Comparison of ENCODE assay signal across 8 cellular contexts in genomic region chr3:50205719-50206276, GRCh38. TPM values are rescaled to one million over a fixed set of nuclear protein-coding genes. Genes with fewer than 3 reads are reported as not detected.
A peak's percentile ranks its signal among the peaks of the same experiment; 100 is the strongest.
DNase-seq lines count a peak whose midpoint lies in the region; ATAC-seq and TF ChIP-seq lines count a peak whose summit lies in the region.

No MANE protein-coding gene starts in this region.

- no peak overlapping the region for H3K18ac ChIP-seq in H9 (ENCODE audit: insufficient read length, low read depth, low read length)

- no peak overlapping the region for H2AFZ ChIP-seq in H9 (ENCODE audit: low read length)

- H3K9me3 ChIP-seq in H9 (ENCODE audit: control insufficient read depth, low read depth, low read length) = no peaks in the 10 kb centered on the region

- no peak overlapping the region for H3K56ac ChIP-seq in H9 (ENCODE audit: insufficient read length, low read depth, low read length)

- H3K79me1 ChIP-seq in H9 (ENCODE audit: insufficient read depth, low read depth, low read length, poor library complexity, severe bottlenecking) = no peaks in the 10 kb centered on the region

- no CpG with 5 or more reads among the region's 40 CpGs for WGBS in H9 (ENCODE audit: extremely low coverage, insufficient read length, low lambda C conversion rate)

- DNase-seq in H9 (peak; percentile 86), T-helper 2 cell (peak in 3 of 5 experiments; percentile 22 to 51 (median 27)), epithelial cell of esophagus (ENCODE audit: low read depth) (peak; percentile 52), occipital lobe (lab: John Stamatoyannopoulos, UW) (peak; percentile 24), hippocampal formation (lab: John Stamatoyannopoulos, UW) (no peak), NK-92 (lab: John Stamatoyannopoulos, UW; ENCODE audit: unreplicated experiment) (no peak)

- no peaks in the 10 kb centered on the region; a peak in 1 of 5 replicates for H3K9me3 Mint-ChIP-seq in H9

- no peak overlapping the region for H2BK15ac ChIP-seq in H9 (ENCODE audit: low read depth, low read length)

- no peak overlapping the region for H2BK120ac ChIP-seq in H9 (ENCODE audit: low read depth, low read length, poor library complexity, severe bottlenecking)

- peaks cover 33 to 38% of the 10 kb centered on the region in 2 experiments for H3K4me1 Mint-ChIP-seq in H9

- H4K8ac ChIP-seq in H9 (replicated peaks; ENCODE audit: insufficient read length, low read depth, low read length) = no peak overlapping the region

- H2BK20ac ChIP-seq in H9 (ENCODE audit: low read depth, low read length, poor library complexity, severe bottlenecking) = no peak overlapping the region

- H3K23me2 ChIP-seq in H9 (ENCODE audit: insufficient read length, low read depth, low read length, poor library complexity, severe bottlenecking) = peaks cover 7% of the 10 kb centered on the region

- H3K27me3 ChIP-seq in H9 (ENCODE audit: insufficient read depth, low read length) = peaks cover 7% of the 10 kb centered on the region; the same call in 1 of the 2 replicates

- no peak overlapping the region for H4K5ac ChIP-seq in H9 (ENCODE audit: insufficient read length, low read depth, low read length)

- no peak overlapping the region for H3K14ac ChIP-seq in H9 (ENCODE audit: insufficient read depth, low read length)

- H2BK12ac ChIP-seq in H9 (ENCODE audit: insufficient read length, low read depth, low read length) = no peak overlapping the region

- no peaks in the 10 kb centered on the region for H3K4me1 ChIP-seq in H9 (ENCODE audit: insufficient read depth, low read length)

- peak overlapping the region; percentile 37 to 64 for H3K4me3 Mint-ChIP-seq in H9

- H4K20me1 ChIP-seq in H9 (ENCODE audit: control insufficient read depth, insufficient read depth, insufficient read length) = no peaks in the 10 kb centered on the region

- no peak overlapping the region for H3K27ac Mint-ChIP-seq in H9

- H3K23ac ChIP-seq in H9 (ENCODE audit: insufficient read length, low read depth, low read length) = no peak overlapping the region

- H2AK5ac ChIP-seq in H9 (ENCODE audit: insufficient read length, low read length) = no peak overlapping the region

- H3K36me3 Mint-ChIP-seq in H9 (ENCODE audit: insufficient read depth in 1 of 3, low read depth in 3 of 3) = no peaks in the 10 kb centered on the region

- no peak overlapping the region for H4K91ac ChIP-seq in H9 (ENCODE audit: insufficient read length, low read depth, low read length)

- no peak overlapping the region for H3K4ac ChIP-seq in H9 (ENCODE audit: low read depth, low read length)

- H3K27ac ChIP-seq in H9 (ENCODE audit: insufficient read length, low read depth, low read length) = no peak overlapping the region

- no peak overlapping the region for H3K4me3 ChIP-seq in epithelial cell of esophagus (ENCODE audit: low read length)

- H3K9ac ChIP-seq in H9 (ENCODE audit: extremely low read depth, insufficient read length, low read length) = no peak overlapping the region

- TF ChIP-seq CTCF in H9 (conservative IDR thresholded peaks at IDR 0.05) (no peak), epithelial cell of esophagus (IDR thresholded peaks at IDR 0.05; ENCODE audit: insufficient read depth, low read depth, low read length, missing control alignments) (no peak)

- no peak overlapping the region for H3T11ph ChIP-seq in H9 (ENCODE audit: low read length)

- H2BK5ac ChIP-seq in H9 (ENCODE audit: insufficient read length, low read length) = no peak overlapping the region

- ATAC-seq in HG03378 (IDR thresholded peaks at IDR 0.05; ENCODE audit: unreplicated experiment) = no peak
- ATAC-seq in GM18511 (IDR thresholded peaks at IDR 0.05; ENCODE audit: unreplicated experiment) = no peak

- H3K4me2 ChIP-seq in H9 (ENCODE audit: insufficient read depth, insufficient read length, low read length) = peak overlapping the region; percentile 54

- no peaks in the 10 kb centered on the region for H3K79me2 ChIP-seq in H9 (ENCODE audit: insufficient read depth, low read length)

- H3K27me3 Mint-ChIP-seq in H9 (ENCODE audit: low read depth) = peaks cover 62% of the 10 kb centered on the region

RNA-seq across cellular contexts. Expression of gene SLC38A3, which starts 0.7 kb away (rescaled TPM):
- 1.4 and 3.2 TPM in 2 replicates for total RNA-seq in H9 (2021)
- 5.0 TPM for total RNA-seq in occipital lobe

RNA-seq across cellular contexts. Expression of gene GNAT1, which starts 14.4 kb away (rescaled TPM):
- total RNA-seq in H9 (2021) = 0.18 TPM in 1 of 2 replicates, not detected in the other
- total RNA-seq in occipital lobe = not detected

RNA-seq across cellular contexts. Expression of gene GNAI2, which starts 30.2 kb away (rescaled TPM):
- total RNA-seq in H9 (2021) = 210 and 218 TPM in 2 replicates
- 84.5 TPM for total RNA-seq in occipital lobe

RNA-seq across cellular contexts. Expression of gene SEMA3F, which starts 50.7 kb away (rescaled TPM):
- total RNA-seq in H9 (2021) = 11.9 and 14.3 TPM in 2 replicates
- total RNA-seq in occipital lobe = 5.8 TPM

Comparison
In these comparisons a context has a peak if more than half of its experiments do, and no peak if none do; other contexts are left out.
1. DNase-seq: peak in H9 (single experiment), T-helper 2 cell (3 of 5), epithelial cell of esophagus (single experiment) and occipital lobe (single experiment); none in hippocampal formation (0 of 2) and NK-92 (single experiment).